28 cellular contexts compared by ENCODE assay signal in the genomic region with DNA sequence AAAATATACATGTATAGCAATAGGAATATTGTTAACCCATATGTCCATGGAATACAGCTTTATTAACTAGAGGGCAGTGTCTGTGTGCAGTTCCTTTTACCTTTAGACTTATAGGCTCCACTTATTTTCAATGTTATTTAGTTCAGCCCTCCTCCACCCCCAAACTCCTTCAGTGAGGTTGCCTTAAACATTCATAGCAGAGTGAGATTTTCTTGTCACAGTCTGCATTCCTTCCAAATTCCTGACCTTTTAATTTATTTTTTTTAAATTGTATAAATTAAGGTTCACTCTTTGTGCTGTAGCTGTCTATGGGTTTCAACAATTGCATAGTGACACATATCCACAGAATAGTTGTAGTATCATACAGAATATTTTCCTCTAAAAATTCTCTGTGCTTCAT.
"Had no signal": no experiment of that assay in that cellular context is flagged by ENCODE, and none has a peak within 500 bp of the region (broad histone marks: within the 10 kb centered on the region; RNA-seq: fewer than 3 reads in every experiment).

No MANE protein-coding gene starts in this region.

- H3K4me2 ChIP-seq: neural progenitor cell, smooth muscle cell had no signal

- H3K79me2 ChIP-seq: parathyroid adenoma had no signal

- ATAC-seq: natural killer cell; psoas muscle; right cardiac atrium; sciatic nerve; stimulated activated memory B cell treated with anti-CD40 and anti-IgM and Interleukin-4, amounts not matched to agents 10 μg/mL and 1 μg/mL and 100 μg/mL, for 72 hours; stimulated activated naive CD8-positive, alpha-beta T cell treated with anti-CD3 and anti-CD28 coated beads, Interleukin-15, amount 100 ng/mL, for 72 hours; stimulated activated naive CD8-positive, alpha-beta T cell treated with anti-CD3 and anti-CD28 coated beads, Interleukin-15, Interleukin-2, amounts not matched to agents 100 U/mL and 50 U/mL, for 24 hours had no signal

- H3K36me3 ChIP-seq: neural progenitor cell, ovary, thoracic aorta, thyroid gland had no signal

- H3K27ac ChIP-seq: neural progenitor cell, ovary, parathyroid adenoma, psoas muscle, skin epidermis, spleen, thoracic aorta, thyroid gland, tibial nerve, upper lobe of left lung, vagina had no signal

- H3K9me3 ChIP-seq: ovary, thoracic aorta, thyroid gland, tibial nerve, upper lobe of left lung, vagina had no signal

- H3K9ac ChIP-seq: neural progenitor cell, parathyroid adenoma had no signal

- H3K4me1 ChIP-seq: parathyroid adenoma had no signal

- H3K4me3 ChIP-seq: neural progenitor cell, ovary, psoas muscle, skin epidermis, smooth muscle cell, spleen, thoracic aorta, thyroid gland, tibial nerve, upper lobe of left lung, vagina had no signal

- H2AFZ ChIP-seq: neural progenitor cell, parathyroid adenoma had no signal

- DNase-seq: natural killer cell; occipital lobe; ovary; psoas muscle; right cardiac atrium; spleen; stimulated activated CD4-positive, alpha-beta T cell treated with anti-CD3 and anti-CD28 coated beads, Interleukin-12 subunit alpha, Interleukin-12 subunit beta, amount 100 ng/mL, for 4 hours; stimulated activated CD4-positive, alpha-beta T cell treated with anti-CD3 and anti-CD28 coated beads, Interleukin-1b, Interleukin-23, amount 100 ng/mL, for 48 hours; stimulated activated CD4-positive, alpha-beta T cell treated with anti-CD3 and anti-CD28 coated beads, Interleukin-4, amount 100 ng/mL, for 1 hour; stimulated activated CD4-positive, alpha-beta T cell treated with anti-CD3 and anti-CD28 coated beads, Interleukin-4, amount 100 ng/mL, for 4 hours; stimulated activated CD8-positive, alpha-beta memory T cell treated with anti-CD3 and anti-CD28 coated beads, Interleukin-4, amount 100 ng/mL, for 48 hours; stimulated activated naive CD4-positive, alpha-beta T cell; stimulated activated naive CD8-positive, alpha-beta T cell treated with anti-CD3 and anti-CD28 coated beads, Interleukin-15, amount 100 ng/mL, for 72 hours; stimulated activated naive CD8-positive, alpha-beta T cell treated with anti-CD3 and anti-CD28 coated beads, Interleukin-15, Interleukin-2, amounts not matched to agents 100 U/mL and 50 U/mL, for 24 hours; substantia nigra; thyroid gland; trophoblast cell; upper lobe of left lung had no signal

- FAIRE-seq: urothelium cell line had no signal

- H3K27me3 ChIP-seq: neural progenitor cell, ovary, spleen, thyroid gland, tibial nerve, upper lobe of left lung, vagina had no signal
